In the genomic region with DNA sequence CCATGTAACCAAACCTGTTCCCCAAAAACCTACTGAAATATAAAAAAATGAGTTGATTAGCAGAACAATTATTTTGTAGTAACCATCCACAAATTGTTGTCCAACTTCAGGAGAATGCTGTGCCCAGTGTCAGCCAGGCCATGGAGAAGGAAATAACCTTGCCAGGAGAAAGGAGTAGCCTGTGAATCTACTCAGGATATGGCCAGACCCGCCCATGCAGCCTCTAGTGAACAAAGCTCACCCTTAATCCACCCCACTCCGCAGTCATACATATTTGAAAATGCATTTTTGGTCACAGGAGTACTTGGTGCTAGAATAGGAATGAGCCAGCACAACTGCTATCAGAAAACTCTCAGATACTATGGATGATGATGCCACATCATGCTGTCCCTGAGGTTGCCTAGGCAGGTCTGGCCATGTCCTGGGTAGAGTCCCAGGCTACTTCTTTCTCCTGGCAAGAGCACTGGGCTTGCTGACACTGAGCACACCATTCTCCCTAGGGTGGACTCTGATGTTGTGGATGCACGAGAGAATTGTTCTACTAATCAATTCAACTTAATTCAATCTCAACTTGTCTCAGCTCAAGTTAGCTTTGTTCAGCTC, we compare ENCODE assay signal across 19 cellular contexts. TPM values are rescaled to one million over a fixed set of nuclear protein-coding genes. Genes with fewer than 3 reads are reported as not detected.
DNase-seq lines count a peak whose midpoint lies in the region; ATAC-seq, FAIRE-seq and TF ChIP-seq lines count a peak whose summit lies in the region.
"Had no signal": no experiment of that assay in that cellular context is flagged by ENCODE, and none has a peak within 500 bp of the region (broad histone marks: within the 10 kb centered on the region; RNA-seq: fewer than 3 reads in every experiment).

No MANE protein-coding gene starts in this region.

- H3K9ac ChIP-seq in colonic mucosa (ENCODE audit: low read depth in 2 of 2, low read length in 2 of 2) = no peak overlapping the region
- H3K9ac ChIP-seq: BLaER1 treated with 17β-estradiol and CSF1 and Interleukin-3, amounts not matched to agents 10 nM and 100 nM had no signal

- H3K27ac Mint-ChIP-seq in CD8-positive, alpha-beta T cell = no peak overlapping the region
- H3K27ac Mint-ChIP-seq: CD4-positive, CD25-positive, alpha-beta regulatory T cell; HFFc6 had no signal

- H3K27me3 ChIP-seq in foreskin keratinocyte (peaks cover 23% of the 10 kb centered on the region), colonic mucosa (no peaks in the 10 kb centered on the region)
- no peaks in the 10 kb centered on the region for H3K27me3 ChIP-seq in CD8-positive, alpha-beta T cell (ENCODE audit: insufficient read depth, low read length)
- H3K27me3 ChIP-seq: BLaER1 treated with 17β-estradiol and CSF1 and Interleukin-3, amounts not matched to agents 10 nM and 100 nM had no signal

- no peak for FAIRE-seq in GM19239 (lab: Jason Lieb, UNC)
- FAIRE-seq: G401.6, GM12891 had no signal

- POLR2A ChIA-PET in CD8-positive, alpha-beta T cell (lab: Charles Lee) = interaction anchor here (0.6 kb wide), 1 partner anchor 69 kb away, joined by 4 read pairs; no protein-coding TSS in a partner anchor

- H3K27ac ChIP-seq in foreskin keratinocyte (no peak overlapping the region), colonic mucosa (no peak overlapping the region)
- H3K27ac ChIP-seq in CD8-positive, alpha-beta T cell (ENCODE audit: low read depth, low read length) = no peak overlapping the region
- H3K27ac ChIP-seq: BLaER1 treated with 17β-estradiol and CSF1 and Interleukin-3, amounts not matched to agents 10 nM and 100 nM had no signal

- H3K4me1 Mint-ChIP-seq in CD8-positive, alpha-beta T cell (ENCODE audit: low read depth) = peaks cover 32% of the 10 kb centered on the region

- CTCF ChIA-PET in CD8-positive, alpha-beta T cell (lab: Charles Lee) = interaction anchor here (28.0 kb wide), 1 partner anchor 52 kb away, joined by 436 read pairs; no protein-coding TSS in a partner anchor

- ATAC-seq in Right ventricle myocardium inferior (peak; percentile 18), foreskin keratinocyte (peak; percentile 21), left colon (peak; percentile 89)
- ATAC-seq in CD8-positive, alpha-beta T cell = no peak

- no peak for TF ChIP-seq CTCF in foreskin keratinocyte (conservative IDR thresholded peaks at IDR 0.05)
- TF ChIP-seq CTCF in colonic mucosa (IDR thresholded peaks at IDR 0.05) = no peak
- TF ChIP-seq CTCF in CD8-positive, alpha-beta T cell (IDR thresholded peaks at IDR 0.05) = no peak

- H3K36me3 ChIP-seq in colonic mucosa = no peaks in the 10 kb centered on the region
- H3K36me3 ChIP-seq in CD8-positive, alpha-beta T cell (ENCODE audit: insufficient read depth, low read length) = no peaks in the 10 kb centered on the region
- H3K36me3 ChIP-seq: BLaER1 treated with 17β-estradiol and CSF1 and Interleukin-3, amounts not matched to agents 10 nM and 100 nM had no signal

- peaks cover 13% of the 10 kb centered on the region for H3K9me3 Mint-ChIP-seq in CD8-positive, alpha-beta T cell
- H3K9me3 Mint-ChIP-seq: HFFc6 had no signal

- intact Hi-C loops in Right ventricle myocardium inferior (cut with DNase I) (no loop called here), cardiac septum (cut with DNase I) (no loop called here), left colon (cut with DNase I, micrococcal nuclease) (no loop called here), colonic mucosa (cut with DNase I) (no loop called here)
- intact Hi-C loops in CD8-positive, alpha-beta T cell (cut with DNase I, micrococcal nuclease) = no loop called here

- no peaks in the 10 kb centered on the region for H3K27me3 Mint-ChIP-seq in CD8-positive, alpha-beta T cell (ENCODE audit: low read depth)

- peaks cover 5% of the 10 kb centered on the region for H3K36me3 Mint-ChIP-seq in CD8-positive, alpha-beta T cell

- no peaks in the 10 kb centered on the region for H3K4me1 ChIP-seq in foreskin keratinocyte
- H3K4me1 ChIP-seq in colonic mucosa = no peaks in the 10 kb centered on the region
- H3K4me1 ChIP-seq in CD8-positive, alpha-beta T cell (ENCODE audit: insufficient read depth, low read length) = peaks cover 23% of the 10 kb centered on the region

- DNase-seq in Right ventricle myocardium inferior (ENCODE audit: missing footprints) (no peak), cardiac septum (ENCODE audit: low spot score) (no peak), foreskin keratinocyte (peak in 1 of 2 donors; percentile 28), left colon (peak in 1 of 2 donors; percentile 42), colonic mucosa (no peak), GM19239 (ENCODE audit: insufficient read length, low spot score) (no peak)
- no peak for DNase-seq in CD8-positive, alpha-beta T cell
- DNase-seq: 8988T; Calu3; CD4-positive, CD25-positive, alpha-beta regulatory T cell; DMS 273 treated with DMSO at 0.1 percent for 48 hours; DMS79; EL; HCEC 1CT; HFFc6 had no signal

- no peak overlapping the region for H3K4me3 Mint-ChIP-seq in CD8-positive, alpha-beta T cell
- H3K4me3 Mint-ChIP-seq: CD4-positive, CD25-positive, alpha-beta regulatory T cell; HFFc6 had no signal

- no peaks in the 10 kb centered on the region for H3K9me3 ChIP-seq in colonic mucosa
- no peaks in the 10 kb centered on the region for H3K9me3 ChIP-seq in CD8-positive, alpha-beta T cell (ENCODE audit: low read length)

- H3K4me3 ChIP-seq in colonic mucosa = no peak overlapping the region
- no peak overlapping the region for H3K4me3 ChIP-seq in CD8-positive, alpha-beta T cell (ENCODE audit: low read depth, low read length)
- H3K4me3 ChIP-seq: BLaER1 treated with 17β-estradiol and CSF1 and Interleukin-3, amounts not matched to agents 10 nM and 100 nM had no signal

RNA-seq across cellular contexts. Expression of a gene that starts 18.1 kb away (rescaled TPM):
- total RNA-seq in Right ventricle myocardium inferior (127 TPM), cardiac septum (462 TPM), foreskin keratinocyte (not detected in 2 replicates), left colon (under 1 TPM in 1 of 2 donors, not detected in 1; 0.34 TPM), colonic mucosa (under 1 TPM in 1 of 2 donors, not detected in 1; 0.10 TPM)
- not detected in 2 replicates for polyA plus RNA-seq in foreskin keratinocyte
- not detected for total RNA-seq in CD8-positive, alpha-beta T cell
- total RNA-seq: Calu3; CD4-positive, CD25-positive, alpha-beta regulatory T cell; HFFc6 had no signal
- polyA plus RNA-seq: CD4-positive, CD25-positive, alpha-beta regulatory T cell had no signal

RNA-seq across cellular contexts. Expression of a gene that starts 21.8 kb away (rescaled TPM):
- total RNA-seq in Right ventricle myocardium inferior = 0.62 TPM
- total RNA-seq in cardiac septum = 2.7 TPM
- not detected in 2 replicates for total RNA-seq in foreskin keratinocyte
- not detected in 2 replicates for polyA plus RNA-seq in foreskin keratinocyte
- total RNA-seq in left colon = 100 to 1,000 TPM; 584 to 629 TPM
- 100 to 1,000 TPM; 438 to 531 TPM for total RNA-seq in colonic mucosa
- total RNA-seq in CD8-positive, alpha-beta T cell = 1 to 10 TPM; 1.7 to 2.0 TPM
- total RNA-seq: Calu3, H4, HFFc6 had no signal

Comparison
In these comparisons a context has a peak if more than half of its experiments do, and no peak if none do; other contexts are left out.
1. RNA of a gene that starts 18.1 kb away (total RNA-seq): 462 TPM in cardiac septum (single experiment) and 127 TPM in Right ventricle myocardium inferior (single experiment); 0.34 TPM in left colon, 0.10 TPM in colonic mucosa, not detected in foreskin keratinocyte and not detected in CD8-positive, alpha-beta T cell; every median in the first group is over 10 times any median in the second.
2. RNA of a gene that starts 21.8 kb away (total RNA-seq): 584 to 629 TPM in left colon and 438 to 531 TPM in colonic mucosa; 2.7 TPM in cardiac septum (single experiment), 1.7 to 2.0 TPM in CD8-positive, alpha-beta T cell, 0.62 TPM in Right ventricle myocardium inferior (single experiment) and not detected in foreskin keratinocyte; every median in the first group is over 100 times any median in the second.